8 cellular contexts compared by ENCODE assay signal in the genomic region with DNA sequence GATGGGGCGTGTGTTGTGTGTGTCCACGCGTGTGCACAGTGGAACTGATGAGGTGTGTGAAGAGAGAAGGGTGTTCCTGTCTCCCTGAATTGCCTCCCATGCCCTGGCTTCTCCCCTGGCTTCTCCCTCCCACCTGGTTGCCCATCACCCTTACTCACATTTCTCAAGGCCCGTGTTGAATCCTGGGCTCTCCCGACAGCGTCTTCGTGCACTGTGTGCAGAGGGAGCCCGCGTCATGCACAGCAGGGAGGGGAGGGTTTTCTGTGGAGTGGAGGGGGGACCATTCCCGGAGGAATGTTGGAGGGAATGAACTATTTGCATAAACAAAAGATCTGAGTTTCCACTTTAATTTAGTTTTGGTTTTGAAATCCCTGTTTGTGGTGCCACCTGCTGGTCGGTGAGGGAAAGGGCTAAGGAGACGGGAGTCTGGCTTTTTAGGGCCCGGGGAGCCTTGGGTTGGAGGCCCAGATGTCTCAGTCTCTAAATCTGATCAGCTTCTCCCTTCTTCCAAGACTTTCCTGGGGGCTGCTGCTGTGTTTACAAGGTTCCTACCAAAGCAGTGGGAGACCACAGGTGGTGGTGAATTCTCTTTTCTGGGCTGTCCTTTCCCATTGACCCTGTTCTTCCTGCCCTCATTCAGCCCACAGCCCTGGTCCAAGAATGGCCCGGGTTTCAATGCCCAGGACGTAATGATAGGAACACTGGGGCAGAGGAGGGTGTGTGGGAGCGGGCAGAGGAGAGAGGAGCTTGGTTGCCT. TPM values are rescaled to one million over a fixed set of nuclear protein-coding genes. Genes with fewer than 3 reads are reported as not detected.
DNase-seq lines count a peak whose midpoint lies in the region; ATAC-seq, FAIRE-seq and TF ChIP-seq lines count a peak whose summit lies in the region.

Gene C1R (minus strand): TSS at position 217 of the 757 bp plus-strand sequence. CDS start 57 bp downstream, at position 160.

- DNase-seq in AG08395 (ENCODE audit: low spot score) (peak; percentile 88), GM19238 (ENCODE audit: insufficient read length, low spot score) (peak; percentile 63), NCI-H82 treated with DMSO at 0.1 percent for 48 hours (lab: John Stamatoyannopoulos, UW; ENCODE audit: unreplicated experiment) (peak; percentile 49), endothelial cell of umbilical vein (ENCODE audit: low read depth, low spot score) (peak; percentile 67), middle frontal gyrus (ENCODE audit: extremely low spot score, low spot score) (peak; percentile 16)
- DNase-seq in activated CD8-positive, alpha-beta memory T cell treated with anti-CD3 and anti-CD28 coated beads, Interleukin-2, amount 50 U/mL, for 4 hours: peak; percentile 72
- peak; percentile 36 to 49 for DNase-seq in stimulated activated CD8-positive, alpha-beta memory T cell treated with anti-CD3 and anti-CD28 coated beads, Interleukin-2, amount 100 ng/mL, for 48 hours (ENCODE audit: low read depth in 2 of 2)

- dilution Hi-C loops in endothelial cell of umbilical vein (cut with MboI; ENCODE audit: extremely low pct_ligation_motif_present, low sequenced_read_pairs): no loop called here

- CTCF ChIA-PET in endothelial cell of umbilical vein (lab: Charles Lee): interaction anchor here (1.0 to 4.5 kb wide), 4 partner anchors 18 to 148 kb away, joined by 3 to 19 read pairs (median 4); partner anchors contain the start of genes C12orf57 and RNU7-1

- POLR2A ChIA-PET in endothelial cell of umbilical vein (lab: Charles Lee): no interaction called here

- H4K20me1 ChIP-seq in endothelial cell of umbilical vein (replicated peaks; ENCODE audit: control insufficient read depth, extremely low read depth, insufficient read depth, low read length): no peaks in the 10 kb centered on the region

- H3K9me1 ChIP-seq in endothelial cell of umbilical vein (replicated peaks; ENCODE audit: control insufficient read depth, extremely low read depth, insufficient read depth, low read length): no peaks in the 10 kb centered on the region

- peak; percentile 85 for TF ChIP-seq CTCF in endothelial cell of umbilical vein (IDR thresholded peaks at IDR 0.05; ENCODE audit: extremely low read depth in 1 of 2, insufficient read depth in 1 of 2, low read depth in 1 of 2, low read length in 2 of 2)

- no peak for TF ChIP-seq POLR2A in endothelial cell of umbilical vein (IDR thresholded peaks at IDR 0.05; ENCODE audit: low read depth, low read length)

- intact Hi-C loops in endothelial cell of umbilical vein (cut with micrococcal nuclease): loop anchor here (1.0 to 5.0 kb wide), 6 partner anchors 16 to 220 kb away; partner anchors contain the start of genes C12orf57, C1RL, EMG1 and LPCAT3

- peaks cover 6% of the 10 kb centered on the region for H3K4me1 ChIP-seq in endothelial cell of umbilical vein (ENCODE audit: control insufficient read depth, extremely low read depth, insufficient read depth, low read length)

- peak within 1 kb of the TSS; percentile 84 for H3K4me2 ChIP-seq in endothelial cell of umbilical vein (ENCODE audit: insufficient read depth, low read length)

- H3K27me3 ChIP-seq in endothelial cell of umbilical vein (ENCODE audit: control insufficient read depth in 2 of 2, insufficient read depth in 2 of 2, low read length in 2 of 2): peaks cover 0 to 16% of the 10 kb centered on the region in 2 experiments

- no peaks in the 10 kb centered on the region for H3K9me3 ChIP-seq in endothelial cell of umbilical vein (replicated peaks; ENCODE audit: control insufficient read depth, insufficient read depth, low read length)

- peak within 1 kb of the TSS; percentile 51 to 70 (median 64) for H3K4me3 ChIP-seq in endothelial cell of umbilical vein (replicated peaks in 1 of 3; ENCODE audit: insufficient read depth in 1 of 3, low read depth in 1 of 3, low read length in 3 of 3)

- no peaks in the 10 kb centered on the region for H3K36me3 ChIP-seq in endothelial cell of umbilical vein (ENCODE audit: control insufficient read depth in 2 of 2, extremely low read depth in 1 of 2, insufficient read depth in 2 of 2, low read length in 2 of 2)

- H3K79me2 ChIP-seq in endothelial cell of umbilical vein (ENCODE audit: control insufficient read depth, insufficient read depth, low read length): no peaks in the 10 kb centered on the region

- FAIRE-seq in endothelial cell of umbilical vein (lab: Jason Lieb, UNC): peak; percentile 92

- H3K27ac ChIP-seq in endothelial cell of umbilical vein (ENCODE audit: insufficient read depth, low read depth, low read length): no peak within 1 kb of the TSS

- no TSS peak for BruUV-seq in endothelial cell of umbilical vein (replicated peaks; lab: Mats Ljungman, UMichigan)

- ATAC-seq in HG02884 (IDR thresholded peaks at IDR 0.05; ENCODE audit: unreplicated experiment): no peak

- peak within 1 kb of the TSS; percentile 60 for H3K9ac ChIP-seq in endothelial cell of umbilical vein (replicated peaks; ENCODE audit: extremely low read depth, insufficient read depth, low read length)

- H2AFZ ChIP-seq in endothelial cell of umbilical vein (ENCODE audit: low read depth, low read length): peak within 1 kb of the TSS; percentile 99

TF ChIP-seq in endothelial cell of umbilical vein, 7 proteins besides CTCF, POLR2A, EP300 and RAD21:
- TF ChIP-seq EZH2 (IDR thresholded peaks at IDR 0.05; ENCODE audit: borderline replicate concordance, low read depth, low read length, severe bottlenecking) (peak; percentile 24), GATA2 (IDR thresholded peaks at IDR 0.05; ENCODE audit: insufficient read depth, insufficient read length, low read depth, low read length) (no peak), MYC (IDR thresholded peaks at IDR 0.05; ENCODE audit: low read depth, low read length) (no peak), POLR2AphosphoS5 (IDR thresholded peaks at IDR 0.05; ENCODE audit: insufficient read depth, low read depth, low read length) (no peak)

RNA-seq across cellular contexts. Expression of gene C1R, which starts in this region (rescaled TPM):
- total RNA-seq in endothelial cell of umbilical vein: 3.1 and 3.6 TPM in 2 replicates
- polyA plus RNA-seq in endothelial cell of umbilical vein: 5.1 and 5.8 TPM in 2 replicates
- polyA plus RNA-seq in endothelial cell of umbilical vein (2011; cell fraction: cytosol; rRNA removed): 3.4 and 3.9 TPM in 2 replicates
- polyA plus RNA-seq in endothelial cell of umbilical vein (2011; cell fraction: nucleus; rRNA removed): 2.6 and 3.6 TPM in 2 replicates
- 2.7 and 2.8 TPM in 2 replicates for polyA plus RNA-seq in endothelial cell of umbilical vein (2012)
- polyA minus RNA-seq in endothelial cell of umbilical vein: 2.4 and 4.1 TPM in 2 replicates
- polyA minus RNA-seq in endothelial cell of umbilical vein (2011; cell fraction: cytosol; rRNA and poly(A)+ RNA removed): 1.4 TPM
- polyA minus RNA-seq in endothelial cell of umbilical vein (2011; cell fraction: nucleus; rRNA and poly(A)+ RNA removed): 0.53 and 2.5 TPM in 2 replicates

Comparison
In these comparisons a context has a peak if more than half of its experiments do, and no peak if none do; other contexts are left out.
1. DNase-seq: peak in every context shown above with its lines; median percentile 88 in AG08395; 72 in activated CD8-positive, alpha-beta memory T cell treated with anti-CD3 and anti-CD28 coated beads, Interleukin-2, amount 50 U/mL, for 4 hours; 67 in endothelial cell of umbilical vein; 63 in GM19238; 49 in NCI-H82 treated with DMSO at 0.1 percent for 48 hours; 42 in stimulated activated CD8-positive, alpha-beta memory T cell treated with anti-CD3 and anti-CD28 coated beads, Interleukin-2, amount 100 ng/mL, for 48 hours; 16 in middle frontal gyrus.